Comparison of ENCODE assay signal across 27 cellular contexts in the genomic region with DNA sequence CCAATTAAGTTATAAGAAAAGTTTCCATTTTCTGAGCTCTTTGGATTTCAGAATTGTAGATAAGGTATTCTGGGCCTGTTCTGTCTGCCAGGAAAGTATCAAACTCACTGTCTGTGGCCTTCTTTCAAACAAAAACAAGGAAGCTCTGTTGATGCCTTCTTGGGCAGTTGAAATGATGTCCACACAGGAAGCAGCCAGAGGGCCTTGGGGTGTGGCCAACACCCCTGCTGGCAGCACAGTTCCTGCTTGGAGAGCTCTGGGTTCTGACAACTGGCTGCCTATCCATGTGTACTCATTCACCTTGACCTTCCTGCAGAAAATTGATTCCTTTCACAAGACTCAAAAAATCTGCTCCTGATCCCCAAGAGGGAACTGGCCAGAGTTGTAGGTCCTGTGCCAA.
DNase-seq lines count a peak whose midpoint lies in the region; ATAC-seq and TF ChIP-seq lines count a peak whose summit lies in the region.
"Had no signal": no experiment of that assay in that cellular context is flagged by ENCODE, and none has a peak within 500 bp of the region (broad histone marks: within the 10 kb centered on the region; RNA-seq: fewer than 3 reads in every experiment).

No MANE protein-coding gene starts in this region.

- no peaks in the 10 kb centered on the region for H3K36me3 Mint-ChIP-seq in activated T-cell treated with anti-CD3 and anti-CD28 coated beads, Interleukin-2, amount 50 U/mL, for 24 hours (ENCODE audit: low read depth)
- H3K36me3 Mint-ChIP-seq: activated naive CD8-positive, alpha-beta T cell had no signal

- H3K27ac Mint-ChIP-seq in activated T-cell treated with anti-CD3 and anti-CD28 coated beads, Interleukin-2, amount 50 U/mL, for 24 hours: no peak overlapping the region
- H3K27ac Mint-ChIP-seq: activated naive CD8-positive, alpha-beta T cell; activated T-helper 2 cell treated with anti-CD3 and anti-CD28 coated beads, Interferon-gamma antibody, Interleukin-2, Interleukin-4, amounts not matched to agents 10 μg/mL and 5 μg/mL and 100 μg/mL, durations not matched to agents 14 hours and 24 hours and 36 hours; progenitor cell of endocrine pancreas; stimulated activated naive CD8-positive, alpha-beta T cell treated with anti-CD3 and anti-CD28 coated beads, Interleukin-15, amount 100 ng/mL, for 72 hours had no signal

- no peaks in the 10 kb centered on the region for H3K9me3 Mint-ChIP-seq in activated T-cell treated with anti-CD3 and anti-CD28 coated beads, Interleukin-2, amount 50 U/mL, for 24 hours
- H3K9me3 Mint-ChIP-seq: activated T-helper 2 cell treated with anti-CD3 and anti-CD28 coated beads, Interferon-gamma antibody, Interleukin-2, Interleukin-4, amounts not matched to agents 10 μg/mL and 5 μg/mL and 100 μg/mL, durations not matched to agents 14 hours and 24 hours and 36 hours; neural crest cell had no signal

- H3K4me1 ChIP-seq in right atrium auricular region: peaks cover 0 to 6% of the 10 kb centered on the region in 2 donors
- H3K4me1 ChIP-seq: A549, BE2C, tibial nerve had no signal

- no peak overlapping the region for H3K27ac ChIP-seq in right atrium auricular region
- H3K27ac ChIP-seq: A549, RWPE1, tibial nerve had no signal

- H3K4me3 ChIP-seq in right atrium auricular region (no peak overlapping the region), fibroblast of the aortic adventitia (ENCODE audit: low read depth, low read length) (no peak overlapping the region)
- H3K4me3 ChIP-seq: A549, GM12878, lung, tibial nerve had no signal

- no peaks in the 10 kb centered on the region for H3K4me1 Mint-ChIP-seq in activated T-cell treated with anti-CD3 and anti-CD28 coated beads, Interleukin-2, amount 50 U/mL, for 24 hours (ENCODE audit: low read depth)
- H3K4me1 Mint-ChIP-seq: stimulated activated naive CD8-positive, alpha-beta T cell treated with anti-CD3 and anti-CD28 coated beads, Interleukin-15, amount 100 ng/mL, for 72 hours had no signal

- H3K4me3 Mint-ChIP-seq in activated T-cell treated with anti-CD3 and anti-CD28 coated beads, Interleukin-2, amount 50 U/mL, for 24 hours: no peak overlapping the region
- H3K4me3 Mint-ChIP-seq: activated naive CD8-positive, alpha-beta T cell; neural crest cell; stimulated activated naive CD8-positive, alpha-beta T cell treated with anti-CD3 and anti-CD28 coated beads, Interleukin-15, amount 100 ng/mL, for 72 hours had no signal

- TF ChIP-seq CTCF in right atrium auricular region (IDR thresholded peaks at IDR 0.05) (no peak), fibroblast of the aortic adventitia (IDR thresholded peaks at IDR 0.05; ENCODE audit: insufficient read depth, low read length) (no peak)

- H3K9me3 ChIP-seq in right atrium auricular region: no peaks in the 10 kb centered on the region
- H3K9me3 ChIP-seq: A549, BE2C, SK-N-SH, tibial nerve had no signal

- no peaks in the 10 kb centered on the region for H3K27me3 Mint-ChIP-seq in activated T-cell treated with anti-CD3 and anti-CD28 coated beads, Interleukin-2, amount 50 U/mL, for 24 hours

- no peaks in the 10 kb centered on the region for H3K27me3 ChIP-seq in right atrium auricular region
- H3K27me3 ChIP-seq: BE2C, tibial nerve had no signal

- ATAC-seq in Right ventricle myocardium superior (ENCODE audit: poor library complexity): peak; percentile 82
- ATAC-seq: A549; GM12878; stimulated activated naive CD8-positive, alpha-beta T cell treated with anti-CD3 and anti-CD28 coated beads, Interleukin-15, amount 100 ng/mL, for 72 hours had no signal

- DNase-seq in Right ventricle myocardium superior: peak; percentile 62
- no peak for DNase-seq in right atrium auricular region (ENCODE audit: low spot score)
- DNase-seq in RPMI7951 (ENCODE audit: low read depth): peak; percentile 35
- peak; percentile 64 for DNase-seq in fibroblast of the aortic adventitia (ENCODE audit: low read depth)
- no peak for DNase-seq in RPMI8226
- no peak for DNase-seq in NCI-H510A (lab: John Stamatoyannopoulos, UW)
- DNase-seq in activated T-cell treated with anti-CD3 and anti-CD28 coated beads, Interleukin-2, amount 50 U/mL, for 24 hours: no peak
- DNase-seq in stimulated activated CD4-positive, alpha-beta T cell treated with anti-CD3 and anti-CD28 coated beads, Interleukin-4, amount 100 ng/mL, for 1 hour: no peak
- DNase-seq: activated CD4-positive, alpha-beta T cell treated with anti-CD3 and anti-CD28 coated beads, Interleukin-2, amount 50 U/mL, for 4 hours; activated CD4-positive, CD25-positive, alpha-beta regulatory T cell; aorta; BE2C; central memory CD4-positive, alpha-beta T cell; NCI-H1417; NCI-H2081 treated with DMSO at 0.1 percent for 48 hours; NCI-H510A treated with DMSO at 0.1 percent for 48 hours; SK-N-SH; stimulated activated naive CD8-positive, alpha-beta T cell treated with anti-CD3 and anti-CD28 coated beads, Interleukin-15, amount 100 ng/mL, for 72 hours had no signal

- H3K36me3 ChIP-seq in right atrium auricular region: no peaks in the 10 kb centered on the region
- H3K36me3 ChIP-seq: BE2C, tibial nerve had no signal

- intact Hi-C loops in Right ventricle myocardium superior (cut with DNase I): no loop called here

Comparison
In these comparisons a context has a peak if more than half of its experiments do, and no peak if none do; other contexts are left out.
1. DNase-seq: peak in Right ventricle myocardium superior (single experiment), RPMI7951 (single experiment) and fibroblast of the aortic adventitia (single experiment); none in right atrium auricular region (single experiment), RPMI8226 (single experiment), NCI-H510A (single experiment), activated T-cell treated with anti-CD3 and anti-CD28 coated beads, Interleukin-2, amount 50 U/mL, for 24 hours (single experiment) and stimulated activated CD4-positive, alpha-beta T cell treated with anti-CD3 and anti-CD28 coated beads, Interleukin-4, amount 100 ng/mL, for 1 hour (single experiment).